In genomic region chr15:48703544-48703943, GRCh38 we compare ENCODE assay signal across 22 cellular contexts. TPM values are rescaled to one million over a fixed set of nuclear protein-coding genes. Genes with fewer than 3 reads are reported as not detected.
DNase-seq lines count a peak whose midpoint lies in the region; ATAC-seq, FAIRE-seq and TF ChIP-seq lines count a peak whose summit lies in the region.
"Had no signal": no experiment of that assay in that cellular context is flagged by ENCODE, and none has a peak within 500 bp of the region (broad histone marks: within the 10 kb centered on the region; RNA-seq: fewer than 3 reads in every experiment).

No MANE protein-coding gene starts in this region.

- intact Hi-C loops in IMR-90 (cut with micrococcal nuclease): no loop called here

- H3K4me1 ChIP-seq in IMR-90 (ENCODE audit: control insufficient read depth, insufficient read depth, low read length): peaks cover 2% of the 10 kb centered on the region; the same call in 1 of the 2 replicates
- H3K4me1 ChIP-seq: Caco-2, esophagus muscularis mucosa, right atrium auricular region, stomach, upper lobe of right lung had no signal

- no peak overlapping the region for H3K27ac ChIP-seq in IMR-90 (ENCODE audit: insufficient read depth, low read length)
- H3K27ac ChIP-seq: esophagus muscularis mucosa, right atrium auricular region, stomach, upper lobe of right lung had no signal

- H2AK5ac ChIP-seq in IMR-90 (ENCODE audit: low read depth, low read length): 0 out of 2 replicates have a peak overlapping the region, but pooled peaks have one; percentile 15

- in situ Hi-C loops in IMR-90 (cut with MboI; ENCODE audit: low sequenced_read_pairs) (loop anchor here (25.0 kb wide), 1 partner anchor 1434 kb away; no protein-coding TSS in a partner anchor), astrocyte of the spinal cord (cut with HindIII; ENCODE audit: low sequenced_read_pairs) (no loop called here)

- DNase-seq in AG10803 (ENCODE audit: low read depth) (peak; percentile 94), IMR-90 (peak; percentile 65), astrocyte of the spinal cord (ENCODE audit: low read depth, low spot score) (peak; percentile 79), kidney tubule cell (ENCODE audit: low spot score) (peak; percentile 64), NCI-H1105 (lab: John Stamatoyannopoulos, UW) (no peak), Kasumi-1 (lab: John Stamatoyannopoulos, UW) (no peak), H54 (ENCODE audit: insufficient read length, low spot score) (no peak)
- DNase-seq: activated B cell treated with CpG ODN at 0.5 μM for 24 hours; activated CD8-positive, alpha-beta T cell treated with anti-CD3 and anti-CD28 coated beads for 36 hours; activated T-cell treated with anti-CD3 and anti-CD28 coated beads, Interleukin-2, amount 50 U/mL, for 72 hours; Caco-2; GDM1; mucosa of descending colon; NCI-H1694; NCI-H446; Right ventricle myocardium superior; stomach; upper lobe of right lung had no signal

- H3K4me3 ChIP-seq in AG10803 (ENCODE audit: low read length) (no peak overlapping the region), IMR-90 (ENCODE audit: insufficient read depth, low read depth, low read length) (no peak overlapping the region), astrocyte of the spinal cord (ENCODE audit: low read depth, low read length) (no peak overlapping the region)
- H3K4me3 ChIP-seq: esophagus muscularis mucosa, mucosa of descending colon, right atrium auricular region, stomach, upper lobe of right lung had no signal

- H2AK9ac ChIP-seq in IMR-90 (replicated peaks; ENCODE audit: low read depth, low read length, poor library complexity): no peak overlapping the region

- WGBS in IMR-90 (ENCODE audit: extremely low coverage in 2 of 2, insufficient read length in 1 of 2), 2 experiments: no CpG with 5 or more reads among the region's 1 CpG

- H4K8ac ChIP-seq in IMR-90 (ENCODE audit: low read depth in 2 of 2, low read length in 2 of 2): peak overlapping the region in 1 of 2 experiments; percentile 70; a peak in 2 of 4 replicates

- no peak for TF ChIP-seq RAD21 in IMR-90 (IDR thresholded peaks at IDR 0.05; ENCODE audit: low read length)

- H2BK120ac ChIP-seq in IMR-90 (ENCODE audit: low read depth, low read length): peak overlapping the region; percentile 82

- peak overlapping the region; percentile 40; the same call in 1 of the 2 replicates for H3K14ac ChIP-seq in IMR-90 (replicated peaks; ENCODE audit: low read depth, low read length)

- no peak overlapping the region for H3K9ac ChIP-seq in IMR-90 (ENCODE audit: low read depth, low read length)

- no peaks in the 10 kb centered on the region for H3K9me3 ChIP-seq in IMR-90 (ENCODE audit: control insufficient read depth, insufficient read depth, low read length)
- H3K9me3 ChIP-seq: Caco-2, esophagus muscularis mucosa, mucosa of descending colon, upper lobe of right lung had no signal

- H4K5ac ChIP-seq in IMR-90 (ENCODE audit: low read depth, low read length): no peak overlapping the region

- dilution Hi-C loops in IMR-90 (cut with HindIII; ENCODE audit: low sequenced_read_pairs, unreplicated experiment): no loop called here

- H3K79me1 ChIP-seq in IMR-90 (ENCODE audit: low read depth in 1 of 2, low read length in 2 of 2): no peaks in the 10 kb centered on the region

- no peak overlapping the region for H2BK5ac ChIP-seq in IMR-90 (ENCODE audit: low read depth, low read length, poor library complexity, severe bottlenecking)

- peak overlapping the region; percentile 70; the same call in 1 of the 3 replicates for H2BK15ac ChIP-seq in IMR-90 (ENCODE audit: low read depth, low read length)

- CTCF ChIA-PET in IMR-90 (lab: Yijun Ruan, JAX): no interaction called here

- peak overlapping the region; percentile 50; the same call in 1 of the 2 replicates for H4K91ac ChIP-seq in IMR-90 (ENCODE audit: insufficient read depth, low read depth, low read length)

- H3K4ac ChIP-seq in IMR-90 (ENCODE audit: low read depth, low read length): peak overlapping the region; percentile 76; the same call in 1 of the 2 replicates

- ATAC-seq in IMR-90 (ENCODE audit: low read depth) (no peak), GM18861 (IDR thresholded peaks at IDR 0.05; ENCODE audit: unreplicated experiment) (no peak)
- ATAC-seq: activated CD8-positive, alpha-beta T cell treated with anti-CD3 and anti-CD28 coated beads for 36 hours; activated T-cell treated with anti-CD3 and anti-CD28 coated beads, Interleukin-2, amount 50 U/mL, for 72 hours; mucosa of descending colon; upper lobe of right lung had no signal

- peak overlapping the region; percentile 78 for H2BK20ac ChIP-seq in IMR-90 (ENCODE audit: low read depth, low read length)

- no peak for TF ChIP-seq POLR2A in IMR-90 (IDR thresholded peaks at IDR 0.05; ENCODE audit: low read depth, low read length)
- no peak for TF ChIP-seq POLR2A in H54 (IDR thresholded peaks at IDR 0.05; ENCODE audit: low read depth, low read length)

- H3K27me3 ChIP-seq in IMR-90 (ENCODE audit: control insufficient read depth, insufficient read depth, low read length): no peaks in the 10 kb centered on the region
- H3K27me3 ChIP-seq: esophagus muscularis mucosa, right atrium auricular region, stomach, upper lobe of right lung had no signal

- POLR2A ChIA-PET in IMR-90 (lab: Charles Lee; ENCODE audit: unreplicated experiment): no interaction called here

- no peak overlapping the region for H3K18ac ChIP-seq in IMR-90 (ENCODE audit: low read depth, low read length)

- FAIRE-seq in H54 (lab: Jason Lieb, UNC): no peak
- FAIRE-seq: H1 had no signal

- H3K36me3 ChIP-seq in IMR-90 (ENCODE audit: control insufficient read depth, insufficient read depth, low read length): no peaks in the 10 kb centered on the region
- H3K36me3 ChIP-seq: esophagus muscularis mucosa, right atrium auricular region, stomach, upper lobe of right lung had no signal

- no peaks in the 10 kb centered on the region for H4K20me1 ChIP-seq in IMR-90 (ENCODE audit: insufficient read depth, low read length)

- no TSS peak for BruUV-seq in IMR-90 (replicated peaks; lab: Mats Ljungman, UMichigan)

- no peak overlapping the region for H3K23ac ChIP-seq in IMR-90 (ENCODE audit: low read depth, low read length)

- no peak overlapping the region for H3K4me2 ChIP-seq in IMR-90 (ENCODE audit: low read depth, low read length)

- TF ChIP-seq CTCF in AG10803 (conservative IDR thresholded peaks at IDR 0.05; ENCODE audit: low read length): no peak
- no peak for TF ChIP-seq CTCF in IMR-90 (conservative IDR thresholded peaks at IDR 0.05; ENCODE audit: low read depth, low read length)
- TF ChIP-seq CTCF in astrocyte of the spinal cord (IDR thresholded peaks at IDR 0.05; ENCODE audit: low read depth, low read length): no peak

- no peak overlapping the region for H3K56ac ChIP-seq in IMR-90 (ENCODE audit: extremely low read depth, insufficient read depth, low read length)

- no peak overlapping the region for H2AFZ ChIP-seq in IMR-90 (replicated peaks; ENCODE audit: low read length, poor library complexity)

- no peaks in the 10 kb centered on the region for H3K9me1 ChIP-seq in IMR-90 (ENCODE audit: insufficient read depth, low read length)

TF ChIP-seq in IMR-90, 13 proteins besides CTCF, POLR2A, EP300 and RAD21:
- no peak for TF ChIP-seq MAFK (IDR thresholded peaks at IDR 0.05; ENCODE audit: low read depth, low read length)
- no peak for TF ChIP-seq FOS (IDR thresholded peaks at IDR 0.05; ENCODE audit: low read depth, low read length)
- TF ChIP-seq, protein P1, sequence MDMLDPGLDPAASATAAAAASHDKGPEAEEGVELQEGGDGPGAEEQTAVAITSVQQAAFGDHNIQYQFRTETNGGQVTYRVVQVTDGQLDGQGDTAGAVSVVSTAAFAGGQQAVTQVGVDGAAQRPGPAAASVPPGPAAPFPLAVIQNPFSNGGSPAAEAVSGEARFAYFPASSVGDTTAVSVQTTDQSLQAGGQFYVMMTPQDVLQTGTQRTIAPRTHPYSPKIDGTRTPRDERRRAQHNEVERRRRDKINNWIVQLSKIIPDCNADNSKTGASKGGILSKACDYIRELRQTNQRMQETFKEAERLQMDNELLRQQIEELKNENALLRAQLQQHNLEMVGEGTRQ (IDR thresholded peaks at IDR 0.05; ENCODE audit: low read depth, low read length): no peak
- no peak for TF ChIP-seq CEBPB (IDR thresholded peaks at IDR 0.05; ENCODE audit: low read depth, low read length)
- no peak for TF ChIP-seq BHLHE40 (IDR thresholded peaks at IDR 0.05; ENCODE audit: low read depth, low read length)
- TF ChIP-seq RCOR1 (IDR thresholded peaks at IDR 0.05; ENCODE audit: insufficient replicate concordance, low read length): no peak
- TF ChIP-seq, protein P2, sequence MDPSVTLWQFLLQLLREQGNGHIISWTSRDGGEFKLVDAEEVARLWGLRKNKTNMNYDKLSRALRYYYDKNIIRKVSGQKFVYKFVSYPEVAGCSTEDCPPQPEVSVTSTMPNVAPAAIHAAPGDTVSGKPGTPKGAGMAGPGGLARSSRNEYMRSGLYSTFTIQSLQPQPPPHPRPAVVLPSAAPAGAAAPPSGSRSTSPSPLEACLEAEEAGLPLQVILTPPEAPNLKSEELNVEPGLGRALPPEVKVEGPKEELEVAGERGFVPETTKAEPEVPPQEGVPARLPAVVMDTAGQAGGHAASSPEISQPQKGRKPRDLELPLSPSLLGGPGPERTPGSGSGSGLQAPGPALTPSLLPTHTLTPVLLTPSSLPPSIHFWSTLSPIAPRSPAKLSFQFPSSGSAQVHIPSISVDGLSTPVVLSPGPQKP (IDR thresholded peaks at IDR 0.05; ENCODE audit: borderline replicate concordance, low read depth, low read length): no peak
- no peak for TF ChIP-seq MAZ (IDR thresholded peaks at IDR 0.05; ENCODE audit: borderline replicate concordance, low read depth, low read length)
- no peak for TF ChIP-seq MXI1 (IDR thresholded peaks at IDR 0.05; ENCODE audit: borderline replicate concordance, low read depth, low read length)
- TF ChIP-seq RFX5 (IDR thresholded peaks at IDR 0.05; ENCODE audit: low read depth, low read length): no peak

RNA-seq across cellular contexts. Expression of gene FBN1, which starts 58.0 kb away (rescaled TPM):
- total RNA-seq in IMR-90 (2012; rRNA removed): 283 and 326 TPM in 2 replicates
- 130 and 134 TPM in 2 replicates for polyA plus RNA-seq in IMR-90 (2012; rRNA removed)
- 90.0 and 130 TPM in 2 replicates for polyA plus RNA-seq in IMR-90 (2012; cell fraction: cytosol; rRNA removed)
- polyA plus RNA-seq in IMR-90 (2012; cell fraction: nucleus; rRNA removed; ENCODE audit: low replicate concordance): 150 and 261 TPM in 2 replicates

Comparison
In these comparisons a context has a peak if more than half of its experiments do, and no peak if none do; other contexts are left out.
1. DNase-seq: peak in AG10803 (single experiment), IMR-90 (single experiment), astrocyte of the spinal cord (single experiment) and kidney tubule cell (single experiment); none in NCI-H1105 (single experiment), Kasumi-1 (0 of 2) and H54 (single experiment).